ENCODE assay signal across 19 cellular contexts in the genomic region with DNA sequence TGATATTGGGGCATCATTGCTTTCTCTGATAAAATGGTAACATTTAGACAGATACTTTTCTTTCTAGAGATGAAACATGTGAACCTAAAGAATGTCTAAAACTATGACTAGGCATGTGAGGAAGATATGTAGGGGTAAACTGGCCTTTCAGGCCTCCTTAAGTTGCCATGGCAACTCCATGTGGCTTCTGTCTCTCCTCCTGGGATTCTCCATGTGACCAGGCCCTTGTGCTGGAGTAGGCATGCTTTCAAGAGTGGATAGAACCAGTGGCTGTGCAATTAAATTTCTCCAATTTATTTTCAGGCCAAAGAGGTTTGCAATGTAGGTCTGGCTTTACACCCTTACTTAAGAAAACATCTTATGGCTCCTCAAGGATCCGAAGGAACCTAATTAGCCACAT.
A peak's percentile ranks its signal among the peaks of the same experiment; 100 is the strongest.
DNase-seq lines count a peak whose midpoint lies in the region; ATAC-seq lines count a peak whose summit lies in the region.
"Had no signal": no experiment of that assay in that cellular context is flagged by ENCODE, and none has a peak within 500 bp of the region (broad histone marks: within the 10 kb centered on the region; RNA-seq: fewer than 3 reads in every experiment).

No MANE protein-coding gene starts in this region.

- H3K9ac ChIP-seq in SK-N-MC (ENCODE audit: insufficient read length) (peak overlapping the region; percentile 56), mesendoderm (ENCODE audit: low read length) (no peak overlapping the region)

- peaks cover 8% of the 10 kb centered on the region; the same call in 1 of the 2 replicates for H3K9me3 ChIP-seq in SK-N-MC (ENCODE audit: low read depth, low read length)
- H3K9me3 ChIP-seq: SJCRH30 had no signal

- peak; percentile 35 for DNase-seq in DMS79 (lab: John Stamatoyannopoulos, UW)
- DNase-seq in ELF-1 (ENCODE audit: low read depth, low spot score) = peak; percentile 37
- no peak for DNase-seq in SK-N-MC (ENCODE audit: low read depth, low spot score)
- DNase-seq in mesendoderm = peak; percentile 51
- no peak for DNase-seq in GF-D8 (lab: John Stamatoyannopoulos, UW)
- no peak for DNase-seq in ACHN
- DNase-seq: C1 segment of cervical spinal cord; CD8-positive, alpha-beta memory T cell; IMR-90; Karpas-422; NCI-H1436 treated with DMSO at 0.1 percent for 48 hours; NCI-H2029; NCI-H2227 treated with DMSO at 0.1 percent for 48 hours; NCI-H526; SJCRH30; SW 1271 had no signal

- no peaks in the 10 kb centered on the region for H3K27me3 ChIP-seq in mesendoderm (ENCODE audit: insufficient read depth, low read length, poor library complexity)
- H3K27me3 ChIP-seq: SJCRH30 had no signal

- no peak overlapping the region for H3K56ac ChIP-seq in mesendoderm (ENCODE audit: low read length)

- H3K79me2 ChIP-seq in mesendoderm (ENCODE audit: control insufficient read depth, insufficient read depth, low read length) = no peaks in the 10 kb centered on the region

- H3K4me3 ChIP-seq in SK-N-MC (peak overlapping the region; percentile 49), mesendoderm (ENCODE audit: low read length) (no peak overlapping the region)
- H3K4me3 ChIP-seq: SJCRH30 had no signal

- H2BK15ac ChIP-seq in mesendoderm (replicated peaks; ENCODE audit: low read depth) = no peak overlapping the region

- H3K4me2 ChIP-seq in mesendoderm (ENCODE audit: low read length) = no peak overlapping the region

- peaks cover 10% of the 10 kb centered on the region; the same call in 1 of the 2 replicates for H3K36me3 ChIP-seq in SK-N-MC (ENCODE audit: insufficient read depth, low read length)
- H3K36me3 ChIP-seq in mesendoderm (ENCODE audit: control insufficient read depth, insufficient read depth, low read length) = no peaks in the 10 kb centered on the region
- H3K36me3 ChIP-seq: SJCRH30 had no signal

- WGBS in mesendoderm (ENCODE audit: extremely low coverage, insufficient coverage, low lambda C conversion rate) = no CpG with 5 or more reads among the region's 1 CpG

- H3K79me1 ChIP-seq in mesendoderm (ENCODE audit: low read length) = no peaks in the 10 kb centered on the region

- H3K4ac ChIP-seq in mesendoderm (ENCODE audit: low read depth, low read length) = no peak overlapping the region

- no peak overlapping the region for H2AK5ac ChIP-seq in mesendoderm (ENCODE audit: low read length)

- no peaks in the 10 kb centered on the region for H3K4me1 ChIP-seq in mesendoderm (ENCODE audit: control insufficient read depth, low read depth, low read length)
- H3K4me1 ChIP-seq: SJCRH30 had no signal

- H3K23ac ChIP-seq in mesendoderm (ENCODE audit: low read length) = no peak overlapping the region

- H4K5ac ChIP-seq in mesendoderm (ENCODE audit: low read length) = no peak overlapping the region

- H2BK5ac ChIP-seq in mesendoderm (ENCODE audit: low read length) = no peak overlapping the region

- H3K18ac ChIP-seq in mesendoderm (ENCODE audit: low read length) = no peak overlapping the region

- no peak overlapping the region for H4K8ac ChIP-seq in mesendoderm (ENCODE audit: low read depth, low read length)

- H2BK120ac ChIP-seq in mesendoderm (ENCODE audit: low read depth, low read length) = no peak overlapping the region

- no peak for ATAC-seq in HG02610 (IDR thresholded peaks at IDR 0.05; ENCODE audit: unreplicated experiment)
- ATAC-seq: Panc1 had no signal

- H3K27ac ChIP-seq in SK-N-MC (peak overlapping the region; percentile 99), mesendoderm (ENCODE audit: low read depth, low read length) (no peak overlapping the region)
- H3K27ac ChIP-seq: HL-60, SJCRH30 had no signal

- in situ Hi-C loops in ACHN (cut with HindIII; ENCODE audit: low pct_ligation_motif_present, low pct_unique_long_range_greater_than_20kb, low sequenced_read_pairs) = no loop called here

Comparison
In these comparisons a context has a peak if more than half of its experiments do, and no peak if none do; other contexts are left out.
1. DNase-seq: peak in DMS79 (single experiment), ELF-1 (single experiment) and mesendoderm (single experiment); none in SK-N-MC (single experiment), GF-D8 (single experiment) and ACHN (single experiment).